ENCODE assay signal across 1 cellular context in genomic region chr1:61081135-61081636, GRCh38.
A peak's percentile ranks its signal among the peaks of the same experiment; 100 is the strongest.
TF ChIP-seq lines count a peak whose summit lies in the region.

No MANE protein-coding gene starts in this region.

TF ChIP-seq in K562, 482 proteins besides CTCF, POLR2A, EP300 and RAD21 (continued from another document):
- TF ChIP-seq AFF4 (CRISPR knock-in tag; IDR thresholded peaks at IDR 0.05) = no peak
- no peak for TF ChIP-seq IFI16 (CRISPR knock-in tag; IDR thresholded peaks at IDR 0.05)
- peak; percentile 70 for TF ChIP-seq ZNF512 (tag; IDR thresholded peaks at IDR 0.05)
- no peak for TF ChIP-seq GMEB1 (CRISPR knock-in tag; IDR thresholded peaks at IDR 0.05)
- no peak for TF ChIP-seq RB1 (IDR thresholded peaks at IDR 0.05; ENCODE audit: low read depth)
- peak; percentile 99 for TF ChIP-seq NFIC (IDR thresholded peaks at IDR 0.05)
- peak; percentile 93 for TF ChIP-seq NFIX (CRISPR knock-in tag; IDR thresholded peaks at IDR 0.05; ENCODE audit: low read depth)
- peak; percentile 88 for TF ChIP-seq PRDM10 (IDR thresholded peaks at IDR 0.05; ENCODE audit: partially characterized antibody)
- TF ChIP-seq SMARCA4 (IDR thresholded peaks at IDR 0.05) = no peak
- TF ChIP-seq KLF16 (IDR thresholded peaks at IDR 0.05) = no peak
- no peak for TF ChIP-seq GTF2B (IDR thresholded peaks at IDR 0.05; ENCODE audit: extremely low read depth, insufficient read length)
